In genomic region chrX:13055486-13055885, GRCh38 we compare ENCODE assay signal across 21 cellular contexts. TPM values are rescaled to one million over a fixed set of nuclear protein-coding genes. Genes with fewer than 3 reads are reported as not detected.
A peak's percentile ranks its signal among the peaks of the same experiment; 100 is the strongest.
DNase-seq lines count a peak whose midpoint lies in the region; ATAC-seq, FAIRE-seq and TF ChIP-seq lines count a peak whose summit lies in the region.
"Had no signal": no experiment of that assay in that cellular context is flagged by ENCODE, and none has a peak within 500 bp of the region (broad histone marks: within the 10 kb centered on the region; RNA-seq: fewer than 3 reads in every experiment).

No MANE protein-coding gene starts in this region.

- no peak overlapping the region for H3K4me3 ChIP-seq in GM12878
- H3K4me3 ChIP-seq in hepatocyte: no peak overlapping the region
- H3K4me3 ChIP-seq: BLaER1 had no signal

- RAD21 ChIA-PET in GM12878 (lab: Charles Lee; ENCODE audit: unreplicated experiment): interaction anchor here (1.0 kb wide), 1 partner anchor 32 kb away, joined by 3 read pairs; no protein-coding TSS in a partner anchor

- H3K9me2 ChIP-seq in hepatocyte (replicated peaks; ENCODE audit: insufficient read depth): no peaks in the 10 kb centered on the region

- no peaks in the 10 kb centered on the region for H3K27me3 Mint-ChIP-seq in Calu3 (ENCODE audit: unreplicated experiment)
- H3K27me3 Mint-ChIP-seq: activated naive CD4-positive, alpha-beta T cell treated with anti-CD3 and anti-CD28 coated beads, Interleukin-2, amount 10 ng/mL, durations not matched to agents 7 days and 5 days had no signal

- H3K36me3 ChIP-seq in GM12878 (ENCODE audit: control insufficient read depth in 2 of 2, insufficient read depth in 2 of 2, low read length in 1 of 2): no peaks in the 10 kb centered on the region
- H3K36me3 ChIP-seq in hepatocyte (replicated peaks; ENCODE audit: insufficient read depth, low read depth): no peaks in the 10 kb centered on the region
- H3K36me3 ChIP-seq: BLaER1 had no signal

- TF ChIP-seq EP300 in GM12878 (IDR thresholded peaks at IDR 0.05; ENCODE audit: borderline replicate concordance in 1 of 2, control insufficient read depth in 1 of 2, low read depth in 2 of 2, low read length in 2 of 2): peak in 1 of 2 experiments; percentile 40; a peak in 1 of 4 replicates

- no TSS peak for BruUV-seq in Calu3 (replicated peaks; lab: Mats Ljungman, UMichigan)
- no TSS peak for BruUV-seq in GM12878 (replicated peaks; lab: Mats Ljungman, UMichigan)

- H2AFZ ChIP-seq in GM12878 (ENCODE audit: control insufficient read depth, low read depth, low read length) (no peak overlapping the region; the same call in 1 of the 2 replicates), hepatocyte (no peak overlapping the region)

- H3K4me1 ChIP-seq in GM12878 (ENCODE audit: control insufficient read depth, insufficient read depth, low read length) (peaks cover 53% of the 10 kb centered on the region), hepatocyte (ENCODE audit: insufficient read depth) (peaks cover 6% of the 10 kb centered on the region)

- no peak for FAIRE-seq in GM12878 (lab: Jason Lieb, UNC)

- H3K4me3 Mint-ChIP-seq in Calu3 (ENCODE audit: low read depth, unreplicated experiment): no peak overlapping the region
- H3K4me3 Mint-ChIP-seq: activated naive CD4-positive, alpha-beta T cell treated with anti-CD3 and anti-CD28 coated beads, Interleukin-2, amount 10 ng/mL, durations not matched to agents 7 days and 5 days; endodermal cell had no signal

- CTCF ChIA-PET in Calu3 (lab: Charles Lee) (no interaction called here), GM12878 (lab: Yijun Ruan, JAX) (interaction anchor here (1.5 kb wide), 1 partner anchor 33 kb away, joined by 4 read pairs; no protein-coding TSS in a partner anchor)

- no peak overlapping the region for H3K9ac ChIP-seq in GM12878 (ENCODE audit: control insufficient read depth, insufficient read depth, low read length)
- H3K9ac ChIP-seq: BLaER1 had no signal

- 0 out of 2 replicates have a peak, but pooled peaks have one; percentile 14 for TF ChIP-seq RAD21 in GM12878 (IDR thresholded peaks at IDR 0.05; ENCODE audit: insufficient read depth, low read depth, low read length)

- 90% methylated on average over 1 of the region's 1 CpG for WGBS in GM12878 (ENCODE audit: insufficient coverage, insufficient replicate concordance, low lambda C conversion rate, missing lambda C conversion rate)
- 95% methylated on average over 1 of the region's 1 CpG for WGBS in hepatocyte (ENCODE audit: low lambda C conversion rate, missing lambda C conversion rate)

- H4K20me1 ChIP-seq in GM12878 (ENCODE audit: control insufficient read depth, insufficient read depth): no peaks in the 10 kb centered on the region
- H4K20me1 ChIP-seq in hepatocyte (ENCODE audit: insufficient read depth, poor library complexity, severe bottlenecking): no peaks in the 10 kb centered on the region
- H4K20me1 ChIP-seq: BLaER1 had no signal

- SMC1A ChIA-PET in GM12878 (lab: Charles Lee; ENCODE audit: uncharacterized antibody, unreplicated experiment): interaction anchor here (1.3 to 3.0 kb wide), 3 partner anchors 12 to 38 kb away, joined by 3 to 18 read pairs (median 3); no protein-coding TSS in a partner anchor

- H3K27ac ChIP-seq in GM12878 (ENCODE audit: control insufficient read depth, insufficient read depth) (peak overlapping the region; percentile 51), hepatocyte (no peak overlapping the region)
- H3K27ac ChIP-seq: BLaER1 had no signal

- peaks cover 1% of the 10 kb centered on the region for H3K9me3 Mint-ChIP-seq in Calu3 (ENCODE audit: low read depth, unreplicated experiment)

- H3K79me2 ChIP-seq in GM12878 (ENCODE audit: control insufficient read depth, insufficient read depth, low read length): no peaks in the 10 kb centered on the region
- no peaks in the 10 kb centered on the region for H3K79me2 ChIP-seq in hepatocyte

- peaks cover 22% of the 10 kb centered on the region for H3K4me1 Mint-ChIP-seq in Calu3 (ENCODE audit: low read depth, unreplicated experiment)
- H3K4me1 Mint-ChIP-seq: endodermal cell had no signal

- ATAC-seq in GM18867 (IDR thresholded peaks at IDR 0.05; ENCODE audit: unreplicated experiment) (peak; percentile 63), HG02885 (IDR thresholded peaks at IDR 0.05; ENCODE audit: poor library complexity, unreplicated experiment) (peak; percentile 47), GM12878 (peak; percentile 78), HG02798 (IDR thresholded peaks at IDR 0.05; ENCODE audit: poor library complexity, unreplicated experiment) (no peak)
- ATAC-seq: left ventricle myocardium superior had no signal

- POLR2A ChIA-PET in GM12878 (lab: Charles Lee): interaction anchor here (1.1 to 1.9 kb wide), 2 partner anchors 49 to 71 kb away, joined by 3 to 4 read pairs; no protein-coding TSS in a partner anchor

- H3K9me3 ChIP-seq in GM12878 (replicated peaks; ENCODE audit: control insufficient read depth, insufficient read depth, low read length) (peaks cover 4% of the 10 kb centered on the region; the same call in 2 of the 3 replicates), hepatocyte (ENCODE audit: low read depth) (no peaks in the 10 kb centered on the region)

- peak overlapping the region; percentile 20; the same call in 1 of the 2 replicates for H3K4me2 ChIP-seq in GM12878 (ENCODE audit: control insufficient read depth, insufficient read depth)
- H3K4me2 ChIP-seq in hepatocyte: no peak overlapping the region
- H3K4me2 ChIP-seq: BLaER1 had no signal

- TF ChIP-seq POLR2A in GM12878 (IDR thresholded peaks at IDR 0.05; ENCODE audit: low read depth, low read length): no peak

- intact Hi-C loops in Calu3 (cut with micrococcal nuclease; ENCODE audit: unreplicated experiment): no loop called here
- intact Hi-C loops in GM12878 (cut with micrococcal nuclease; ENCODE audit: unreplicated experiment): no loop called here

- H3K27me3 ChIP-seq in GM12878 (replicated peaks in 1 of 2; ENCODE audit: control insufficient read depth in 2 of 2, insufficient read depth in 2 of 2, low read length in 1 of 2): no peaks in the 10 kb centered on the region
- H3K27me3 ChIP-seq in hepatocyte: no peaks in the 10 kb centered on the region
- H3K27me3 ChIP-seq: BLaER1 had no signal

- TF ChIP-seq CTCF in Calu3 (IDR thresholded peaks at IDR 0.05; ENCODE audit: unreplicated experiment) (no peak), GM12878 (IDR thresholded peaks at IDR 0.05 in 2 of 3, conservative IDR thresholded peaks at IDR 0.05 in 1 of 3; ENCODE audit: control insufficient read depth in 2 of 3, extremely low read depth in 1 of 3, insufficient read depth in 1 of 3, low read depth in 3 of 3, low read length in 3 of 3) (peak in 1 of 3 experiments; percentile 22; a peak in 1 of 6 replicates), hepatocyte (IDR thresholded peaks at IDR 0.05; ENCODE audit: poor library complexity) (no peak)

- in situ Hi-C loops in GM12878 (cut with MboI): no loop called here

- H3K36me3 Mint-ChIP-seq in Calu3 (ENCODE audit: insufficient read depth, unreplicated experiment): peaks cover 14% of the 10 kb centered on the region

- DNase-seq in Calu3 (no peak), GM12878 (ENCODE audit: low read depth, low spot score) (no peak), NCI-H146 treated with DMSO at 0.1 percent for 48 hours (lab: John Stamatoyannopoulos, UW; ENCODE audit: unreplicated experiment) (no peak), hepatocyte (ENCODE audit: low spot score) (no peak)
- DNase-seq in activated CD4-positive, CD25-positive, alpha-beta regulatory T cell treated with anti-CD3 and anti-CD28 coated beads, Interleukin-2, amount 50 U/mL, for 72 hours: no peak
- DNase-seq: activated naive CD4-positive, alpha-beta T cell treated with anti-CD3 and anti-CD28 coated beads, Interleukin-2, amount 10 ng/mL, durations not matched to agents 7 days and 5 days; endodermal cell; HCEC 1CT; left ventricle myocardium superior; NCI-H1048; retina; stimulated activated CD4-positive, alpha-beta T cell treated with anti-CD3 and anti-CD28 coated beads, Interleukin-2, amount 100 ng/mL, for 24 hours; stimulated activated CD8-positive, alpha-beta memory T cell treated with anti-CD3 and anti-CD28 coated beads, Interleukin-4, amount 100 ng/mL, for 48 hours; trophoblast cell had no signal

- peak overlapping the region; percentile 60 for H3K27ac Mint-ChIP-seq in Calu3 (ENCODE audit: unreplicated experiment)
- H3K27ac Mint-ChIP-seq: activated naive CD4-positive, alpha-beta T cell treated with anti-CD3 and anti-CD28 coated beads, Interleukin-2, amount 10 ng/mL, durations not matched to agents 7 days and 5 days; endodermal cell had no signal

RNA-seq across cellular contexts. Expression of gene FAM9C, which starts 11.1 kb away (rescaled TPM):
- total RNA-seq in Calu3 (2022) (not detected in 2 replicates), GM12878 (2014; rRNA removed) (not detected in 2 replicates), GM12878 (2014; rRNA removed; fragmentation: Illumina TruSeq; extraction: Trizol) (not detected in 2 replicates), GM12878 (2021) (not detected in 2 replicates), hepatocyte (not detected in 2 replicates)
- 0.61 and 0.65 TPM in 2 replicates for total RNA-seq in GM12878 (2013; cell fraction: nucleolus; rRNA removed)
- not detected for polyA plus RNA-seq in GM12878 (2011; ENCODE audit: low read depth)
- polyA plus RNA-seq in GM12878 (2011; rRNA removed) (0.03 and 0.10 TPM in 2 replicates), GM12878 (2014; fragmentation: Illumina TruSeq; extraction: Trizol) (0.01 and 0.11 TPM in 2 replicates), GM12878 (2014; fragmentation: Nextera tagmentation; extraction: Ambion mirVana) (not detected), GM12878 (2014; rRNA removed) (0.04 TPM in 1 of 2 replicates, not detected in the other), GM12878 (2016; fragmentation: Nextera tagmentation; extraction: Ambion mirVana) (not detected), hepatocyte (not detected in 2 replicates)
- 0.01 TPM in 1 of 2 replicates, not detected in the other for polyA plus RNA-seq in GM12878 (2011; cell fraction: cytosol; rRNA removed)
- 0.07 and 0.10 TPM in 2 replicates for polyA plus RNA-seq in GM12878 (2011; cell fraction: nucleus; rRNA removed)
- 0.31 TPM in 1 of 2 replicates, not detected in the other for polyA plus RNA-seq in GM12878 (2012)
- polyA minus RNA-seq in GM12878 (2011; rRNA and poly(A)+ RNA removed): not detected in 2 replicates
- polyA minus RNA-seq in GM12878 (2011; cell fraction: cytosol; rRNA and poly(A)+ RNA removed): not detected in 2 replicates
- polyA minus RNA-seq in GM12878 (2011; cell fraction: nucleus; rRNA and poly(A)+ RNA removed): not detected in 2 replicates
- total RNA-seq: cardiac septum, Daoy, endodermal cell had no signal
- polyA plus RNA-seq: neural cell had no signal
